In the genomic region with DNA sequence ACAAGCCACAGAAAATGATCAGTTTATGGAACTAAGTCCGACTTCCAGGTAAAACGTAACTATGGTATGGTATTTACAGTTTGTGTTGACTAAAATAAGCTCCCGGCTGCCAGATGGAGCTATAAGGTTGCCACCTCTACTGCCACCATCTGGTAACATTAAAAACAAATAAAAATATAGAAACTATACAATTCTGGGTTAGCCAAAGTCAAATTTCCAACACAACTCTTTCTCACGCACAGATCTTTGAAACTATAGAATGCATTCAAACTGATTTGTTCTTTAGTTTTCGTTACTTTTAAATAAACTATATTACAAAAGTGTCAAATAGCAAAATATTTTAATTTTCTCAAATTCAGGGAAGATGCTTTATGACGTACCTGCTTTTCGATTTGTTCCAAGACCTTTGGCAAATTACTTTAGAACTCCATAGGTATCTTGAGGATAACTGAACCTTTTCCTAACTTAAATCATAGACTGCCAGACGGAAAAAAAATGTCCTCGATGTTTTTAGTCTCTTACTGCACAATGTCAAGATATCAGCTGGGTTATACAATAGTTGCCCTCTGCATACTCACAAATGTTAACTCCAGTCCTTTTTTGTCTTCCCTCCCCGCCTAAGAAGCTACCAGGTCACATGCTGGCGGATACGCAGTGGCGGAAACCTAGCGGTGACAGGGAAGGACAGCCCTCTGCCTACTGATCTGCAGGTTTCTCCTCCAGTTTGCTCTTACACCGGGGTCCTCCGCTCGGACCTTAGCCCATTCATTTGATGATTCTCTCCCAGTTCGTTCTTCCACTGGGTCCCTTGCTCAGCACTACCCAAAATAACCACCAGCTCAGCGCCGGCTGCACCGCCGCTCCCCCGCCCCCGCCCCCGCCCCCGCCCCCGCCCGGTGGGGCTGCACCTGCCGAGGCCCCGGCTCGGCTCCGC, we compare ENCODE assay signal across 8 cellular contexts. TPM values are rescaled to one million over a fixed set of nuclear protein-coding genes. Genes with fewer than 3 reads are reported as not detected.
A peak's percentile ranks its signal among the peaks of the same experiment; 100 is the strongest.
DNase-seq lines count a peak whose midpoint lies in the region; TF ChIP-seq lines count a peak whose summit lies in the region.

No MANE protein-coding gene starts in this region.

- no peaks in the 10 kb centered on the region for H3K4me1 ChIP-seq in NT2/D1 (ENCODE audit: insufficient read depth, insufficient read length)

- no peaks in the 10 kb centered on the region for H3K9me3 ChIP-seq in NT2/D1 (ENCODE audit: insufficient read depth, low read length)

- DNase-seq in COR-L47 (lab: John Stamatoyannopoulos, UW) (peak; percentile 67), GM20000 (ENCODE audit: low spot score) (peak; percentile 82), HS-27A (ENCODE audit: low read depth) (peak; percentile 19), NT2/D1 (ENCODE audit: low read depth, low spot score) (no peak), activated T-cell treated with anti-CD3 and anti-CD28 coated beads for 1 hour (ENCODE audit: low read depth) (peak; percentile 48), epithelial cell of prostate (ENCODE audit: low read depth, low spot score) (no peak), mucosa of gallbladder (ENCODE audit: low spot score) (peak; percentile 70)
- DNase-seq in stimulated activated CD8-positive, alpha-beta memory T cell treated with anti-CD3 and anti-CD28 coated beads, Interleukin-7, amount 100 ng/mL, for 4 hours (ENCODE audit: low read depth in 2 of 2): peak; percentile 31 to 43

- peak overlapping the region; percentile 70 for H3K9ac ChIP-seq in NT2/D1 (ENCODE audit: insufficient read length, low read depth)

- peak overlapping the region; percentile 67 for H3K27ac ChIP-seq in epithelial cell of prostate

- H3K4me3 ChIP-seq in NT2/D1 (ENCODE audit: insufficient read length, low read depth): peak overlapping the region; percentile 75

- no peaks in the 10 kb centered on the region for H3K36me3 ChIP-seq in NT2/D1 (ENCODE audit: insufficient read depth, insufficient read length, low read length)

- H3K27me3 ChIP-seq in NT2/D1 (ENCODE audit: insufficient read depth, insufficient read length): no peaks in the 10 kb centered on the region

- peak; percentile 35 for TF ChIP-seq CTCF in GM20000 (IDR thresholded peaks at IDR 0.05; ENCODE audit: extremely low read depth, missing control alignments)

RNA-seq across cellular contexts. Expression of gene SLC17A5, which starts 0.9 kb away (rescaled TPM):
- total RNA-seq in mucosa of gallbladder: 22.1 TPM

RNA-seq across cellular contexts. Expression of gene CD109, which starts 43.1 kb away (rescaled TPM):
- total RNA-seq in mucosa of gallbladder: 3.9 TPM

Comparison
In these comparisons a context has a peak if more than half of its experiments do, and no peak if none do; other contexts are left out.
1. DNase-seq: peak in COR-L47 (single experiment), GM20000 (single experiment), HS-27A (single experiment), activated T-cell treated with anti-CD3 and anti-CD28 coated beads for 1 hour (single experiment), mucosa of gallbladder (single experiment) and stimulated activated CD8-positive, alpha-beta memory T cell treated with anti-CD3 and anti-CD28 coated beads, Interleukin-7, amount 100 ng/mL, for 4 hours (2 of 2); none in NT2/D1 (single experiment) and epithelial cell of prostate (single experiment).